8 cellular contexts compared by ENCODE assay signal in the genomic region with DNA sequence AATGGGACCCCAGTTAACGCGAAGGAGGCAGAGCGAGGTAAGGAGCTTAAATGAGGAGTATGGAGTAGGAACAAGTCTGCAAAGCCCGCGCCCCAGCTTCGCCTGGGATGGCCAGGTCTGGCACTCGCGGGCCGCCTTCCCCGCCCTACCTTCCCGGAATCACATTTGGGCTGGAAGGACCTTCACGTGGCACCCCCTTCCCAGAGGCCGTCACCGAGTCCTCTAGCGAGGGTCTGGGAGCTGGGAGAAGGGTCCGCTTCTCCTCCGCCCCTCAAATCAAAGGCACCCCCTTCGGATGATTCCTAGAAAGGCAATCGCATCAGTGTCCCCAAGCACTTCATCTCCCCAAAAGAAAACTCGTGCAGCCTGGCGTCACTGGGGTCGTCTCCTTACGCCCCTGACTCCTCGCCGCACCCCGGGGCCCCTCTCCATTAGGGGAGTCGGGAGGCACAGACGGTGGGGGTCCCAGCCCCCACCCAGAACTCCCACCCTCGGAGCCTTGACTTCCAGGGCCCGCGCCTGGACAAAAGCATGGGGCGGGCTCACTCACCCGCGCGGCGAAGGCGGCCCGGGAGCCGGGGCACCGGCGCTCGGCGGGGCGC. TPM values are rescaled to one million over a fixed set of nuclear protein-coding genes. Genes with fewer than 3 reads are reported as not detected.
DNase-seq lines count a peak whose midpoint lies in the region; ATAC-seq, FAIRE-seq and TF ChIP-seq lines count a peak whose summit lies in the region.

No MANE protein-coding gene starts in this region.

- peaks cover 3% of the 10 kb centered on the region for H3K4me1 Mint-ChIP-seq in glutamatergic neuron (ENCODE audit: low read depth, unreplicated experiment)

- no peak for ATAC-seq in RWPE2 (ENCODE audit: low read depth)

- TF ChIP-seq POLR2A in H54 (IDR thresholded peaks at IDR 0.05; ENCODE audit: low read depth, low read length) = no peak

- H3K36me3 Mint-ChIP-seq in glutamatergic neuron (ENCODE audit: unreplicated experiment) = no peaks in the 10 kb centered on the region

- H3K27ac ChIP-seq in RWPE2 (ENCODE audit: poor library complexity, severe bottlenecking) = no peak overlapping the region

- peak overlapping the region; percentile 44 for H3K4me3 ChIP-seq in RWPE2 (ENCODE audit: severe bottlenecking)

- peak; percentile 49 for DNase-seq in GM03348 (ENCODE audit: low spot score)
- no peak for DNase-seq in RWPE2 (ENCODE audit: low spot score)
- no peak for DNase-seq in glutamatergic neuron
- peak; percentile 67 for DNase-seq in retina
- no peak for DNase-seq in NCI-H524 treated with DMSO at 0.1 percent for 48 hours (lab: John Stamatoyannopoulos, UW)
- no peak for DNase-seq in LoVo (ENCODE audit: low spot score)
- no peak for DNase-seq in SKM-1 treated with dmso at 0.1 percent for 144 hours (lab: John Stamatoyannopoulos, UW; ENCODE audit: unreplicated experiment)
- no peak for DNase-seq in H54 (ENCODE audit: insufficient read length, low spot score)

- TF ChIP-seq CTCF in RWPE2 (IDR thresholded peaks at IDR 0.05; ENCODE audit: poor library complexity, severe bottlenecking) (no peak), glutamatergic neuron (IDR thresholded peaks at IDR 0.05; ENCODE audit: partially characterized antibody, unreplicated experiment) (no peak)

- no peak overlapping the region for H3K27ac Mint-ChIP-seq in glutamatergic neuron (ENCODE audit: unreplicated experiment)

- peaks cover 6% of the 10 kb centered on the region for H3K27me3 Mint-ChIP-seq in glutamatergic neuron (ENCODE audit: unreplicated experiment)

- H3K9me3 ChIP-seq in RWPE2 (ENCODE audit: severe bottlenecking) = no peaks in the 10 kb centered on the region

- no peaks in the 10 kb centered on the region for H3K36me3 ChIP-seq in RWPE2 (ENCODE audit: low read depth)

- no peaks in the 10 kb centered on the region for H3K27me3 ChIP-seq in RWPE2 (ENCODE audit: insufficient read depth, poor library complexity, severe bottlenecking)

- peaks cover 5% of the 10 kb centered on the region for H3K9me3 Mint-ChIP-seq in glutamatergic neuron (ENCODE audit: unreplicated experiment)

- peak overlapping the region; percentile 81 for H3K4me3 Mint-ChIP-seq in glutamatergic neuron (ENCODE audit: unreplicated experiment)

- FAIRE-seq in H54 (lab: Jason Lieb, UNC) = no peak

- H3K4me1 ChIP-seq in RWPE2 (ENCODE audit: insufficient read depth, poor library complexity, severe bottlenecking) = peaks cover 2% of the 10 kb centered on the region

RNA-seq across cellular contexts. Expression of a gene that starts 0.4 kb away (rescaled TPM):
- 4.3 TPM for total RNA-seq in glutamatergic neuron (ENCODE audit: unreplicated experiment)

Comparison
In these comparisons a context has a peak if more than half of its experiments do, and no peak if none do; other contexts are left out.
1. DNase-seq: peak in GM03348 (single experiment) and retina (single experiment); none in RWPE2 (single experiment), glutamatergic neuron (single experiment), NCI-H524 treated with DMSO at 0.1 percent for 48 hours (single experiment), LoVo (single experiment), SKM-1 treated with dmso at 0.1 percent for 144 hours (single experiment) and H54 (single experiment).